In genomic region chr18:70288851-70289328, GRCh38 we compare ENCODE assay signal across 7 cellular contexts. TPM values are rescaled to one million over a fixed set of nuclear protein-coding genes. Genes with fewer than 3 reads are reported as not detected.
DNase-seq lines count a peak whose midpoint lies in the region; ATAC-seq and TF ChIP-seq lines count a peak whose summit lies in the region.

Gene SOCS6 (plus strand): TSS chr18:70289045. CDS start chr18:70324669, 35,624 bp downstream.

- no peaks in the 10 kb centered on the region for H4K20me1 ChIP-seq in mammary epithelial cell (ENCODE audit: insufficient read depth, low read length)

- peaks cover 21% of the 10 kb centered on the region for H3K4me1 ChIP-seq in mammary epithelial cell (ENCODE audit: insufficient read depth, low read length)
- peaks cover 3% of the 10 kb centered on the region; the same call in 1 of the 2 replicates for H3K4me1 ChIP-seq in iPS-20b (ENCODE audit: insufficient read depth, low read length)

- intact Hi-C loops in mammary epithelial cell (cut with micrococcal nuclease): loop anchor here (1.0 to 5.0 kb wide), 4 partner anchors 44 to 134 kb away; no protein-coding TSS in a partner anchor

- H2AFZ ChIP-seq in mammary epithelial cell (ENCODE audit: low read depth, low read length): peak within 1 kb of the TSS; percentile 89

- peak within 1 kb of the TSS; percentile 90 for H3K4me2 ChIP-seq in mammary epithelial cell (ENCODE audit: insufficient read depth, low read depth, low read length)

- no TSS peak for BruUV-seq in mammary epithelial cell (replicated peaks; lab: Mats Ljungman, UMichigan)

- peaks cover 50% of the 10 kb centered on the region for H3K79me2 ChIP-seq in mammary epithelial cell (ENCODE audit: insufficient read depth, low read length)

- ATAC-seq in GM19452 (IDR thresholded peaks at IDR 0.05; ENCODE audit: unreplicated experiment) (peak; percentile 75), HG03457 (IDR thresholded peaks at IDR 0.05; ENCODE audit: unreplicated experiment) (peak; percentile 77)

- DNase-seq in G401 (ENCODE audit: low spot score): peak; percentile 54
- DNase-seq in RPMI8226: peak; percentile 64
- peak; percentile 70 for DNase-seq in mammary epithelial cell
- DNase-seq in skeletal muscle cell (ENCODE audit: low read depth): no peak

- H3K9ac ChIP-seq in mammary epithelial cell (ENCODE audit: insufficient read depth, low read length) (peak within 1 kb of the TSS; percentile 91), iPS-20b (ENCODE audit: low read depth, low read length) (peak within 1 kb of the TSS; percentile 88)

- in situ Hi-C loops in G401 (cut with HindIII; ENCODE audit: low sequenced_read_pairs): no loop called here
- in situ Hi-C loops in mammary epithelial cell (cut with MboI; ENCODE audit: low sequenced_read_pairs in 2 of 2): loop anchor here in 1 of 2 donors (25.0 kb wide), 1 partner anchor 148 kb away; no protein-coding TSS in a partner anchor

- H3K36me3 ChIP-seq in mammary epithelial cell (ENCODE audit: insufficient read depth, low read length) (no peaks in the 10 kb centered on the region), iPS-20b (ENCODE audit: insufficient read depth, low read depth, low read length) (no peaks in the 10 kb centered on the region)

- H3K27ac ChIP-seq in mammary epithelial cell (ENCODE audit: insufficient read depth, low read depth, low read length) (peak within 1 kb of the TSS; percentile 82), iPS-20b (ENCODE audit: low read length) (no peak within 1 kb of the TSS)

- H3K4me3 ChIP-seq in mammary epithelial cell (replicated peaks in 1 of 3; ENCODE audit: insufficient read depth in 1 of 3, low read depth in 2 of 3, low read length in 3 of 3) (peak within 1 kb of the TSS; percentile 80 to 99 (median 91)), iPS-20b (ENCODE audit: low read length) (peak within 1 kb of the TSS; percentile 98), skeletal muscle cell (ENCODE audit: low read depth, low read length) (peak within 1 kb of the TSS; percentile 77)

- no CpG with 5 or more reads among the region's 77 CpGs for WGBS in mammary epithelial cell (ENCODE audit: low coverage, missing lambda C conversion rate)

- dilution Hi-C loops in mammary epithelial cell (cut with HindIII; ENCODE audit: low sequenced_read_pairs): loop anchor here (5.0 kb wide), 1 partner anchor 68 kb away; no protein-coding TSS in a partner anchor

- H3K27me3 ChIP-seq in mammary epithelial cell (ENCODE audit: insufficient read depth, low read length) (no peaks in the 10 kb centered on the region), iPS-20b (ENCODE audit: insufficient read depth, low read length) (peaks cover 8% of the 10 kb centered on the region; the same call in 1 of the 2 replicates)

- H3K9me3 ChIP-seq in mammary epithelial cell (replicated peaks; ENCODE audit: insufficient read depth, low read length): no peaks in the 10 kb centered on the region
- no peaks in the 10 kb centered on the region for H3K9me3 ChIP-seq in iPS-20b (ENCODE audit: insufficient read depth, low read depth, low read length)

- CTCF ChIA-PET in mammary epithelial cell (lab: Charles Lee; ENCODE audit: low non-redundant PET): no interaction called here

- TF ChIP-seq CTCF in mammary epithelial cell (conservative IDR thresholded peaks at IDR 0.05 in 1 of 2, IDR thresholded peaks at IDR 0.05 in 1 of 2; ENCODE audit: extremely low read depth in 1 of 2, insufficient read depth in 1 of 2, low read depth in 1 of 2, low read length in 2 of 2): no peak

RNA-seq across cellular contexts. Expression of gene SOCS6, which starts in this region (rescaled TPM):
- total RNA-seq in G401 (2014; rRNA removed; shearing (Covaris generic)): 32.5 and 52.1 TPM in 2 replicates
- 10 to 100 TPM; 22.7 to 31.5 TPM for total RNA-seq in mammary epithelial cell
- 14.0 TPM for polyA plus RNA-seq in mammary epithelial cell
- 26.5 TPM for polyA minus RNA-seq in mammary epithelial cell
